24 cellular contexts compared by ENCODE assay signal in genomic region chr15:89858661-89859458, GRCh38. TPM values are rescaled to one million over a fixed set of nuclear protein-coding genes. Genes with fewer than 3 reads are reported as not detected.
DNase-seq lines count a peak whose midpoint lies in the region; ATAC-seq, FAIRE-seq and TF ChIP-seq lines count a peak whose summit lies in the region.
"Had no signal": no experiment of that assay in that cellular context is flagged by ENCODE, and none has a peak within 500 bp of the region (broad histone marks: within the 10 kb centered on the region; RNA-seq: fewer than 3 reads in every experiment).

No MANE protein-coding gene starts in this region.

- TF ChIP-seq EP300 in HepG2 (IDR thresholded peaks at IDR 0.05; ENCODE audit: low read depth in 2 of 2, low read length in 2 of 2) (peak in 1 of 2 experiments; percentile 39; a peak in 1 of 4 replicates), HepG2 (CRISPR knock-in tag; IDR thresholded peaks at IDR 0.05; ENCODE audit: borderline replicate concordance) (no peak), transverse colon (IDR thresholded peaks at IDR 0.05; ENCODE audit: low read depth) (no peak)

- CTCF ChIA-PET in HepG2 (lab: Yijun Ruan, JAX; ENCODE audit: low intra/inter-chr PET ratio, low total read pairs): no interaction called here

- H2AFZ ChIP-seq in HepG2 (ENCODE audit: low read length): no peak overlapping the region
- H2AFZ ChIP-seq: GM23248, neural progenitor cell had no signal

- H3K36me3 ChIP-seq in HepG2 (replicated peaks in 1 of 2; ENCODE audit: control insufficient read depth in 1 of 2, insufficient read depth in 2 of 2, low read length in 2 of 2): peaks cover 2 to 13% of the 10 kb centered on the region in 2 experiments; a peak in 3 of 5 replicates
- H3K36me3 ChIP-seq in transverse colon: no peaks in the 10 kb centered on the region
- H3K36me3 ChIP-seq: neural progenitor cell had no signal

- peaks cover 40% of the 10 kb centered on the region for H3K4me1 ChIP-seq in HepG2 (ENCODE audit: insufficient read depth, low read length)
- peaks cover 0 to 58% (median 35%) of the 10 kb centered on the region in 4 donors for H3K4me1 ChIP-seq in transverse colon
- H3K4me1 ChIP-seq: neural progenitor cell, tibial artery had no signal

- POLR2A ChIA-PET in HepG2 (lab: Yijun Ruan, JAX): no interaction called here

- TF ChIP-seq POLR2A in HepG2 (IDR thresholded peaks at IDR 0.05; ENCODE audit: insufficient read depth in 1 of 2, low read depth in 2 of 2, low read length in 2 of 2) (no peak), transverse colon (IDR thresholded peaks at IDR 0.05) (no peak)

- H3K9ac ChIP-seq in HepG2 (ENCODE audit: insufficient read depth, low read depth, low read length): no peak overlapping the region
- H3K9ac ChIP-seq: GM23248, neural progenitor cell had no signal

- H3K9me3 ChIP-seq in HepG2 (ENCODE audit: low read length) (no peaks in the 10 kb centered on the region), transverse colon (no peaks in the 10 kb centered on the region)
- H3K9me3 ChIP-seq: tibial artery had no signal

- TF ChIP-seq RAD21 in HepG2 (CRISPR knock-in tag; IDR thresholded peaks at IDR 0.05): no peak

- intact Hi-C loops in HepG2 (cut with micrococcal nuclease; ENCODE audit: unreplicated experiment): no loop called here
- intact Hi-C loops in transverse colon (cut with DNase I; ENCODE audit: low total_unique reads): no loop called here

- H3K79me2 ChIP-seq in HepG2 (ENCODE audit: insufficient read depth, low read length): no peaks in the 10 kb centered on the region

- no peaks in the 10 kb centered on the region for H3K27me3 ChIP-seq in HepG2 (ENCODE audit: control insufficient read depth in 1 of 2, insufficient read depth in 2 of 2, low read length in 2 of 2)
- no peaks in the 10 kb centered on the region for H3K27me3 ChIP-seq in transverse colon
- H3K27me3 ChIP-seq: neural progenitor cell, tibial artery had no signal

- H3K27ac ChIP-seq in VCaP: peak overlapping the region; percentile 91
- peak overlapping the region; percentile 56 for H3K27ac ChIP-seq in HepG2 (ENCODE audit: extremely low read length, insufficient read depth, low read length)
- peak overlapping the region; percentile 77 to 90 (median 84) for H3K27ac ChIP-seq in transverse colon
- H3K27ac ChIP-seq: GM23248, neural progenitor cell, RWPE1, tibial artery had no signal

- WGBS in HepG2 (ENCODE audit: low lambda C conversion rate): 70% methylated on average over 9 of the region's 9 CpGs
- WGBS in transverse colon (ENCODE audit: low coverage in 1 of 2), 2 donors: 72 to 75% methylated on average over 7 to 9 of the region's 9 CpGs

- TF ChIP-seq CTCF in VCaP (conservative IDR thresholded peaks at IDR 0.05) (no peak), HepG2 (CRISPR knock-in tag; IDR thresholded peaks at IDR 0.05) (no peak), transverse colon (IDR thresholded peaks at IDR 0.05) (no peak)

- FAIRE-seq in HepG2 (lab: Jason Lieb, UNC): no peak

- no peaks in the 10 kb centered on the region for H4K20me1 ChIP-seq in HepG2 (ENCODE audit: insufficient read depth, low read length)

- ATAC-seq in HepG2: peak; percentile 63
- ATAC-seq: sciatic nerve had no signal

- BruUV-seq in HepG2 (replicated peaks; lab: Mats Ljungman, UMichigan): no TSS peak

- in situ Hi-C loops in HepG2 (cut with HindIII; ENCODE audit: extremely low pct_ligation_motif_present, low pct_unique_long_range_greater_than_20kb) (no loop called here), transverse colon (cut with MboI; ENCODE audit: low pct_ligation_motif_present in 1 of 4, low pct_unique_long_range_greater_than_20kb in 1 of 4, low sequenced_read_pairs in 3 of 4) (no loop called here)

- DNase-seq in HuH-7 (ENCODE audit: low spot score) (peak; percentile 65), HepG2 (ENCODE audit: low spot score) (peak; percentile 63), transverse colon (no peak), glomerular visceral epithelial cell (ENCODE audit: extremely low spot score) (no peak), NCI-H1694 (lab: John Stamatoyannopoulos, UW) (no peak), COLO829 (ENCODE audit: low spot score) (no peak)
- DNase-seq: activated gamma-delta T cell treated with Interleukin-2 at 50 U/mL for 16 hours; activated T-cell treated with anti-CD3 and anti-CD28 coated beads, Interleukin-2, amount 50 U/mL, for 24 hours; GM23248; HFFc6; immature natural killer cell; KBM-7; NCI-H1092 treated with DMSO at 0.1 percent for 48 hours; NCI-H1930; NCI-H2171 treated with DMSO at 0.1 percent for 48 hours; NCI-H510A; stimulated activated CD4-positive, alpha-beta T cell treated with anti-CD3 and anti-CD28 coated beads, Interleukin-12 subunit alpha, Interleukin-12 subunit beta, amount 100 ng/mL, for 4 hours; stimulated activated CD4-positive, alpha-beta T cell treated with anti-CD3 and anti-CD28 coated beads, Interleukin-2, amount 100 ng/mL, for 48 hours; tibial artery had no signal

- H3K4me3 ChIP-seq in HepG2 (replicated peaks in 1 of 3; ENCODE audit: insufficient read depth in 1 of 3, low read depth in 2 of 3, low read length in 3 of 3) (no peak overlapping the region), transverse colon (no peak overlapping the region)
- H3K4me3 ChIP-seq: GM23248, neural progenitor cell, tibial artery had no signal

- H3K4me2 ChIP-seq in HepG2 (ENCODE audit: low read depth, low read length): peak overlapping the region; percentile 45
- H3K4me2 ChIP-seq: neural progenitor cell had no signal

RNA-seq across cellular contexts. Expression of gene AP3S2, which starts 34.9 kb away (rescaled TPM):
- 44.4 and 69.5 TPM in 2 replicates for total RNA-seq in HepG2 (2016; rRNA removed; fragmentation: Illumina TruSeq; extraction: Trizol)
- total RNA-seq in HepG2 (2016; cell fraction: cytosol; rRNA removed; fragmentation: Illumina TruSeq; extraction: Trizol; ENCODE audit: low read depth): 14.8 and 16.1 TPM in 2 replicates
- total RNA-seq in HepG2 (2016; cell fraction: insoluble cytoplasmic fraction; rRNA removed; fragmentation: Illumina TruSeq; extraction: Trizol): 44.6 and 83.7 TPM in 2 replicates
- total RNA-seq in HepG2 (2016; cell fraction: membrane; rRNA removed; fragmentation: Illumina TruSeq; extraction: Trizol): 19.4 and 21.8 TPM in 2 replicates
- 26.9 and 31.9 TPM in 2 replicates for total RNA-seq in HepG2 (2016; cell fraction: nucleus; rRNA removed; fragmentation: Illumina TruSeq; extraction: Trizol)
- 16.5 and 17.6 TPM in 2 replicates for polyA plus RNA-seq in HepG2 (2011; rRNA removed)
- polyA plus RNA-seq in HepG2 (2011; cell fraction: cytosol; rRNA removed): 13.1 and 25.8 TPM in 2 replicates
- polyA plus RNA-seq in HepG2 (2011; cell fraction: nucleus; rRNA removed): 10.5 and 11.5 TPM in 2 replicates
- 22.0 and 35.9 TPM in 2 replicates for polyA plus RNA-seq in HepG2 (2012)
- 4.3 and 5.8 TPM in 2 replicates for polyA plus RNA-seq in HepG2 (2016; cell fraction: cytosol; fragmentation: Illumina TruSeq; extraction: Trizol; ENCODE audit: low read depth)
- polyA plus RNA-seq in HepG2 (2016; cell fraction: insoluble cytoplasmic fraction; fragmentation: Illumina TruSeq; extraction: Trizol; ENCODE audit: low read depth): 44.5 and 54.7 TPM in 2 replicates
- 8.7 and 9.0 TPM in 2 replicates for polyA plus RNA-seq in HepG2 (2016; cell fraction: membrane; fragmentation: Illumina TruSeq; extraction: Trizol; ENCODE audit: low read depth)
- 14.9 and 16.6 TPM in 2 replicates for polyA plus RNA-seq in HepG2 (2016; cell fraction: nucleus; fragmentation: Illumina TruSeq; extraction: Trizol; ENCODE audit: insufficient read depth, low read depth)
- polyA minus RNA-seq in HepG2 (2011; rRNA and poly(A)+ RNA removed; ENCODE audit: low replicate concordance): 52.1 and 55.9 TPM in 2 replicates
- polyA minus RNA-seq in HepG2 (2011; cell fraction: cytosol; rRNA and poly(A)+ RNA removed): 20.8 and 31.4 TPM in 2 replicates
- 37.1 and 44.4 TPM in 2 replicates for polyA minus RNA-seq in HepG2 (2011; cell fraction: nucleus; rRNA and poly(A)+ RNA removed)
- 10 to 100 TPM; 20.9 to 90.0 (median 72.6) TPM for total RNA-seq in transverse colon

RNA-seq across cellular contexts. Expression of gene ANPEP, which starts 44.2 kb away (rescaled TPM):
- total RNA-seq in HepG2 (2016; rRNA removed; fragmentation: Illumina TruSeq; extraction: Trizol): 34.6 and 60.4 TPM in 2 replicates
- 15.6 and 16.8 TPM in 2 replicates for total RNA-seq in HepG2 (2016; cell fraction: cytosol; rRNA removed; fragmentation: Illumina TruSeq; extraction: Trizol; ENCODE audit: low read depth)
- total RNA-seq in HepG2 (2016; cell fraction: insoluble cytoplasmic fraction; rRNA removed; fragmentation: Illumina TruSeq; extraction: Trizol): 26.1 and 65.2 TPM in 2 replicates
- 26.0 and 27.7 TPM in 2 replicates for total RNA-seq in HepG2 (2016; cell fraction: membrane; rRNA removed; fragmentation: Illumina TruSeq; extraction: Trizol)
- total RNA-seq in HepG2 (2016; cell fraction: nucleus; rRNA removed; fragmentation: Illumina TruSeq; extraction: Trizol): 86.6 and 113 TPM in 2 replicates
- 91.6 and 133 TPM in 2 replicates for polyA plus RNA-seq in HepG2 (2011; rRNA removed)
- polyA plus RNA-seq in HepG2 (2011; cell fraction: cytosol; rRNA removed): 71.6 and 76.1 TPM in 2 replicates
- polyA plus RNA-seq in HepG2 (2011; cell fraction: nucleus; rRNA removed): 264 and 286 TPM in 2 replicates
- 157 and 182 TPM in 2 replicates for polyA plus RNA-seq in HepG2 (2012)
- 14.0 and 14.9 TPM in 2 replicates for polyA plus RNA-seq in HepG2 (2016; cell fraction: cytosol; fragmentation: Illumina TruSeq; extraction: Trizol; ENCODE audit: low read depth)
- 44.3 and 62.9 TPM in 2 replicates for polyA plus RNA-seq in HepG2 (2016; cell fraction: insoluble cytoplasmic fraction; fragmentation: Illumina TruSeq; extraction: Trizol; ENCODE audit: low read depth)
- 31.7 and 35.7 TPM in 2 replicates for polyA plus RNA-seq in HepG2 (2016; cell fraction: membrane; fragmentation: Illumina TruSeq; extraction: Trizol; ENCODE audit: low read depth)
- 327 and 338 TPM in 2 replicates for polyA plus RNA-seq in HepG2 (2016; cell fraction: nucleus; fragmentation: Illumina TruSeq; extraction: Trizol; ENCODE audit: insufficient read depth, low read depth)
- 0.07 and 103 TPM in 2 replicates for polyA minus RNA-seq in HepG2 (2011; rRNA and poly(A)+ RNA removed; ENCODE audit: low replicate concordance)
- 60.8 and 79.8 TPM in 2 replicates for polyA minus RNA-seq in HepG2 (2011; cell fraction: cytosol; rRNA and poly(A)+ RNA removed)
- 44.8 and 60.0 TPM in 2 replicates for polyA minus RNA-seq in HepG2 (2011; cell fraction: nucleus; rRNA and poly(A)+ RNA removed)
- total RNA-seq in transverse colon: 1,000 to 10,000 TPM in 1 of 4 donors, 100 to 1,000 TPM in 3; 133 to 1,054 (median 474) TPM
- total RNA-seq: SK-MEL-5 had no signal

RNA-seq across cellular contexts. Expression of gene ARPIN, which starts 53.9 kb away (rescaled TPM):
- total RNA-seq in HepG2 (2016; rRNA removed; fragmentation: Illumina TruSeq; extraction: Trizol) (5.0 and 5.3 TPM in 2 replicates), transverse colon (10 to 100 TPM; 24.1 to 48.6 (median 37.6) TPM)
- total RNA-seq in HepG2 (2016; cell fraction: cytosol; rRNA removed; fragmentation: Illumina TruSeq; extraction: Trizol; ENCODE audit: low read depth): 1.2 and 1.7 TPM in 2 replicates
- total RNA-seq in HepG2 (2016; cell fraction: insoluble cytoplasmic fraction; rRNA removed; fragmentation: Illumina TruSeq; extraction: Trizol): 4.1 and 5.0 TPM in 2 replicates
- 2.6 and 2.8 TPM in 2 replicates for total RNA-seq in HepG2 (2016; cell fraction: membrane; rRNA removed; fragmentation: Illumina TruSeq; extraction: Trizol)
- 4.1 and 5.5 TPM in 2 replicates for total RNA-seq in HepG2 (2016; cell fraction: nucleus; rRNA removed; fragmentation: Illumina TruSeq; extraction: Trizol)
- 2.8 and 2.9 TPM in 2 replicates for polyA plus RNA-seq in HepG2 (2011; rRNA removed)
- 1.7 and 2.2 TPM in 2 replicates for polyA plus RNA-seq in HepG2 (2011; cell fraction: cytosol; rRNA removed)
- polyA plus RNA-seq in HepG2 (2011; cell fraction: nucleus; rRNA removed): 3.2 and 3.8 TPM in 2 replicates
- polyA plus RNA-seq in HepG2 (2012): 1.8 and 3.2 TPM in 2 replicates
- 0.83 and 1.00 TPM in 2 replicates for polyA plus RNA-seq in HepG2 (2016; cell fraction: cytosol; fragmentation: Illumina TruSeq; extraction: Trizol; ENCODE audit: low read depth)
- 4.0 and 4.8 TPM in 2 replicates for polyA plus RNA-seq in HepG2 (2016; cell fraction: insoluble cytoplasmic fraction; fragmentation: Illumina TruSeq; extraction: Trizol; ENCODE audit: low read depth)
- 1.8 TPM in 2 replicates for polyA plus RNA-seq in HepG2 (2016; cell fraction: membrane; fragmentation: Illumina TruSeq; extraction: Trizol; ENCODE audit: low read depth)
- 4.8 and 6.0 TPM in 2 replicates for polyA plus RNA-seq in HepG2 (2016; cell fraction: nucleus; fragmentation: Illumina TruSeq; extraction: Trizol; ENCODE audit: insufficient read depth, low read depth)
- 4.6 and 18.8 TPM in 2 replicates for polyA minus RNA-seq in HepG2 (2011; rRNA and poly(A)+ RNA removed; ENCODE audit: low replicate concordance)
- 1.5 and 1.8 TPM in 2 replicates for polyA minus RNA-seq in HepG2 (2011; cell fraction: cytosol; rRNA and poly(A)+ RNA removed)
- polyA minus RNA-seq in HepG2 (2011; cell fraction: nucleus; rRNA and poly(A)+ RNA removed): 4.5 and 6.6 TPM in 2 replicates

Comparison
In these comparisons a context has a peak if more than half of its experiments do, and no peak if none do; other contexts are left out.
1. DNase-seq: peak in HuH-7 (single experiment) and HepG2 (single experiment); none in transverse colon (single experiment), glomerular visceral epithelial cell (single experiment), NCI-H1694 (single experiment) and COLO829 (single experiment).
2. Peak in every context shown above with its lines, with median percentiles within 50 percentile points of each other: H3K27ac ChIP-seq.